ENCODE assay signal across 27 cellular contexts in genomic region chr14:101563352-101563653, GRCh38. TPM values are rescaled to one million over a fixed set of nuclear protein-coding genes. Genes with fewer than 3 reads are reported as not detected.
DNase-seq lines count a peak whose midpoint lies in the region; ATAC-seq, FAIRE-seq and TF ChIP-seq lines count a peak whose summit lies in the region.
"Had no signal": no experiment of that assay in that cellular context is flagged by ENCODE, and none has a peak within 500 bp of the region (broad histone marks: within the 10 kb centered on the region; RNA-seq: fewer than 3 reads in every experiment).

No MANE protein-coding gene starts in this region.

- no CpG with 5 or more reads among the region's 13 CpGs for WGBS in trophoblast cell (ENCODE audit: extremely low coverage, insufficient coverage, insufficient read length)
- WGBS in heart left ventricle, 4 donors = 1 to 6% (median 2%) methylated on average over 13 of the region's 13 CpGs

- no peak overlapping the region for H4K91ac ChIP-seq in trophoblast cell (ENCODE audit: low read depth, low read length)

- H3K27me3 Mint-ChIP-seq in astrocyte (ENCODE audit: low read depth, unreplicated experiment) = peaks cover 77% of the 10 kb centered on the region

- no peak overlapping the region for H4K8ac ChIP-seq in trophoblast cell (ENCODE audit: low read depth, low read length)

- FAIRE-seq in astrocyte (lab: Jason Lieb, UNC) = no peak
- FAIRE-seq: D721Med, GM19239, pancreas had no signal

- no peak overlapping the region for H4K12ac ChIP-seq in trophoblast cell (ENCODE audit: low read depth, low read length)

- peaks cover 2% of the 10 kb centered on the region for H3K4me1 ChIP-seq in astrocyte (ENCODE audit: insufficient read depth, low read length)
- H3K4me1 ChIP-seq in trophoblast cell (ENCODE audit: control insufficient read depth in 1 of 2, insufficient read depth in 2 of 2, low read length in 2 of 2) = peaks cover 4 to 19% of the 10 kb centered on the region in 2 experiments
- H3K4me1 ChIP-seq in heart left ventricle = peaks cover 0 to 28% (median 2%) of the 10 kb centered on the region in 12 donors
- H3K4me1 ChIP-seq: foreskin keratinocyte, pancreas, thyroid gland had no signal

- no peak overlapping the region for H2BK5ac ChIP-seq in trophoblast cell (ENCODE audit: low read depth, low read length, poor library complexity)

- H3K27me3 ChIP-seq in H7 (ENCODE audit: control insufficient read depth, insufficient read depth, low read length) = peaks cover 90% of the 10 kb centered on the region
- H3K27me3 ChIP-seq in astrocyte (ENCODE audit: insufficient read depth, low read length) = peaks cover 77% of the 10 kb centered on the region
- peaks cover 41% of the 10 kb centered on the region for H3K27me3 ChIP-seq in trophoblast cell (ENCODE audit: insufficient read depth, low read length)
- H3K27me3 ChIP-seq in heart left ventricle = peaks cover 41 to 91% (median 74%) of the 10 kb centered on the region in 9 donors

- H3K4me3 Mint-ChIP-seq in astrocyte (ENCODE audit: unreplicated experiment) = no peak overlapping the region
- H3K4me3 Mint-ChIP-seq: activated CD8-positive, alpha-beta T cell treated with anti-CD3 and anti-CD28 coated beads for 36 hours; activated naive CD8-positive, alpha-beta T cell treated with anti-CD3 and anti-CD28 coated beads, Interleukin-2, amount 50 U/mL, for 24 hours; stimulated activated naive CD8-positive, alpha-beta T cell treated with anti-CD3 and anti-CD28 coated beads, Interleukin-15, Interleukin-2, amounts not matched to agents 100 ng/mL and 50 ng/mL, for 24 hours had no signal

- DNase-seq in H7 = no peak
- no peak for DNase-seq in astrocyte (ENCODE audit: low read depth)
- peak; percentile 16 for DNase-seq in left kidney (ENCODE audit: low read depth, low spot score)
- no peak for DNase-seq in trophoblast cell
- no peak for DNase-seq in GOT3 (lab: John Stamatoyannopoulos, UW)
- DNase-seq in Ammon's horn (ENCODE audit: low spot score) = no peak
- DNase-seq in heart left ventricle = no peak
- DNase-seq: activated gamma-delta T cell; activated naive CD8-positive, alpha-beta T cell treated with anti-CD3 and anti-CD28 coated beads, Interleukin-2, amount 50 U/mL, for 24 hours; body of pancreas; CD4-positive, CD25-positive, alpha-beta regulatory T cell; effector CD8-positive, alpha-beta T cell; EL; foreskin keratinocyte; hippocampal formation; kidney glomerular epithelial cell; PC-9; thyroid gland had no signal

- H3K27ac ChIP-seq in astrocyte (ENCODE audit: low read depth, low read length) (no peak overlapping the region), trophoblast cell (ENCODE audit: low read depth, low read length) (no peak overlapping the region), heart left ventricle (no peak overlapping the region)
- H3K27ac ChIP-seq: body of pancreas, foreskin keratinocyte, pancreas, PC-9, thyroid gland had no signal

- peak overlapping the region; percentile 47 for H3K27ac Mint-ChIP-seq in astrocyte (ENCODE audit: unreplicated experiment)
- H3K27ac Mint-ChIP-seq: activated CD8-positive, alpha-beta T cell treated with anti-CD3 and anti-CD28 coated beads for 36 hours; activated naive CD8-positive, alpha-beta T cell treated with anti-CD3 and anti-CD28 coated beads, Interleukin-2, amount 50 U/mL, for 24 hours; stimulated activated naive CD8-positive, alpha-beta T cell treated with anti-CD3 and anti-CD28 coated beads, Interleukin-15, Interleukin-2, amounts not matched to agents 100 ng/mL and 50 ng/mL, for 24 hours had no signal

- no peaks in the 10 kb centered on the region for H3K79me2 ChIP-seq in astrocyte (ENCODE audit: insufficient read depth, low read length)
- peaks cover 9% of the 10 kb centered on the region for H3K79me2 ChIP-seq in trophoblast cell (ENCODE audit: control insufficient read depth, insufficient read depth, low read length, poor library complexity)

- TF ChIP-seq CTCF in astrocyte (IDR thresholded peaks at IDR 0.05; ENCODE audit: insufficient read depth, low read depth, low read length) = no peak
- TF ChIP-seq CTCF in heart left ventricle (IDR thresholded peaks at IDR 0.05) = no peak

- H3K4ac ChIP-seq in trophoblast cell (ENCODE audit: low read depth, low read length) = no peak overlapping the region

- H2BK12ac ChIP-seq in trophoblast cell (ENCODE audit: low read length) = no peak overlapping the region

- H2AFZ ChIP-seq in astrocyte (ENCODE audit: low read depth, low read length) = no peak overlapping the region
- no peak overlapping the region for H2AFZ ChIP-seq in trophoblast cell (ENCODE audit: insufficient read depth, low read length, poor library complexity)
- H2AFZ ChIP-seq: PC-9 had no signal

- H3K4me2 ChIP-seq in astrocyte (ENCODE audit: low read length) = no peak overlapping the region
- H3K4me2 ChIP-seq in trophoblast cell (ENCODE audit: low read length) = peak overlapping the region; percentile 52

- intact Hi-C loops in heart left ventricle (cut with DNase I) = no loop called here

- no peaks in the 10 kb centered on the region for H4K20me1 ChIP-seq in astrocyte (ENCODE audit: insufficient read depth, low read length)

- H3K36me3 ChIP-seq in H7 (replicated peaks; ENCODE audit: control insufficient read depth, insufficient read depth, low read length) (no peaks in the 10 kb centered on the region), astrocyte (ENCODE audit: insufficient read depth, low read length) (no peaks in the 10 kb centered on the region), trophoblast cell (ENCODE audit: control insufficient read depth in 1 of 2, insufficient read depth in 2 of 2, low read length in 2 of 2) (no peaks in the 10 kb centered on the region), heart left ventricle (no peaks in the 10 kb centered on the region)
- H3K36me3 ChIP-seq: pancreas, thyroid gland had no signal

- H3K4me1 Mint-ChIP-seq in astrocyte (ENCODE audit: low read depth, unreplicated experiment) = peaks cover 1% of the 10 kb centered on the region

- no peak overlapping the region for H2BK120ac ChIP-seq in trophoblast cell (ENCODE audit: insufficient read depth, low read length, poor library complexity)

- no peak for TF ChIP-seq POLR2A in heart left ventricle (IDR thresholded peaks at IDR 0.05)

- no peaks in the 10 kb centered on the region for H3K36me3 Mint-ChIP-seq in astrocyte (ENCODE audit: low read depth, unreplicated experiment)
- H3K36me3 Mint-ChIP-seq: CD4-positive, CD25-positive, alpha-beta regulatory T cell had no signal

- no peak for ATAC-seq in GM19035 (IDR thresholded peaks at IDR 0.05; ENCODE audit: unreplicated experiment)
- ATAC-seq in heart left ventricle = no peak
- ATAC-seq: activated CD8-positive, alpha-beta T cell treated with anti-CD3 and anti-CD28 coated beads for 36 hours; activated naive CD8-positive, alpha-beta T cell treated with anti-CD3 and anti-CD28 coated beads, Interleukin-2, amount 50 U/mL, for 24 hours; body of pancreas; foreskin keratinocyte; pancreas had no signal

- H3K23ac ChIP-seq in trophoblast cell (ENCODE audit: low read length) = no peak overlapping the region

- H3K79me1 ChIP-seq in trophoblast cell (ENCODE audit: low read length) = peaks cover 9% of the 10 kb centered on the region

- H3K9me3 ChIP-seq in astrocyte (ENCODE audit: insufficient read depth, low read depth, low read length) (peaks cover 16% of the 10 kb centered on the region), trophoblast cell (ENCODE audit: insufficient read depth, low read depth, low read length) (peaks cover 17% of the 10 kb centered on the region), heart left ventricle (peaks cover 0 to 18% (median 8%) of the 10 kb centered on the region in 12 donors)
- H3K9me3 ChIP-seq: pancreas, thyroid gland had no signal

- H3K9ac ChIP-seq in astrocyte (ENCODE audit: low read length) (no peak overlapping the region), trophoblast cell (ENCODE audit: low read length) (no peak overlapping the region)

- no peak overlapping the region for H3K14ac ChIP-seq in trophoblast cell (ENCODE audit: low read length)

- H3K4me3 ChIP-seq in H7 (ENCODE audit: insufficient read depth, low read depth, low read length) = peak overlapping the region; percentile 38
- no peak overlapping the region for H3K4me3 ChIP-seq in astrocyte (ENCODE audit: insufficient read depth, low read depth, low read length)
- H3K4me3 ChIP-seq in trophoblast cell (ENCODE audit: low read depth, low read length) = peak overlapping the region; percentile 8
- no peak overlapping the region for H3K4me3 ChIP-seq in heart left ventricle
- H3K4me3 ChIP-seq: body of pancreas, lung, pancreas, PC-9, thyroid gland had no signal

- H3K18ac ChIP-seq in trophoblast cell (ENCODE audit: low read length) = no peak overlapping the region

- H3K9me3 Mint-ChIP-seq in astrocyte (ENCODE audit: unreplicated experiment) = peaks cover 9% of the 10 kb centered on the region
- H3K9me3 Mint-ChIP-seq: activated naive CD8-positive, alpha-beta T cell treated with anti-CD3 and anti-CD28 coated beads, Interleukin-2, amount 50 U/mL, for 24 hours; stimulated activated naive CD8-positive, alpha-beta T cell treated with anti-CD3 and anti-CD28 coated beads, Interleukin-15, Interleukin-2, amounts not matched to agents 100 ng/mL and 50 ng/mL, for 24 hours had no signal

- no peak overlapping the region for H2AK5ac ChIP-seq in trophoblast cell (ENCODE audit: low read length)

RNA-seq across cellular contexts. Expression of gene DIO3, which starts 2.0 kb away (rescaled TPM):
- total RNA-seq in H7 (2014; rRNA removed; shearing (Covaris generic)) = 0.85 and 1.0 TPM in 2 replicates
- total RNA-seq in astrocyte (0.46 and 0.79 TPM in 2 replicates), heart left ventricle (under 1 TPM in 4 of 9 donors, not detected in 5; 0.12 to 0.48 (median 0.36) TPM)
- 106 and 119 TPM in 2 replicates for polyA plus RNA-seq in trophoblast cell (2013)
- under 1 TPM in 1 of 2 donors, not detected in 1; 0.21 TPM for polyA plus RNA-seq in heart left ventricle
- total RNA-seq: activated CD8-positive, alpha-beta T cell treated with anti-CD3 and anti-CD28 coated beads for 36 hours; CD4-positive, CD25-positive, alpha-beta regulatory T cell; foreskin keratinocyte; M059J; NCI-H460 had no signal
- polyA plus RNA-seq: CD4-positive, CD25-positive, alpha-beta regulatory T cell; foreskin keratinocyte had no signal

Comparison
In these comparisons a context has a peak if more than half of its experiments do, and no peak if none do; other contexts are left out.
1. H3K4me3 ChIP-seq: peak in H7 (single experiment) and trophoblast cell (single experiment); none in astrocyte (single experiment) and heart left ventricle (0 of 12).